ENCODE assay signal across 1 cellular context in genomic region chr16:71567931-71568330, GRCh38.
TF ChIP-seq lines count a peak whose summit lies in the region.

No MANE protein-coding gene starts in this region.

TF ChIP-seq in HepG2, 621 proteins besides CTCF, POLR2A, EP300 and RAD21:
- TF ChIP-seq ZNF333 (CRISPR knock-in tag; IDR thresholded peaks at IDR 0.05; ENCODE audit: borderline replicate concordance) (0 out of 2 replicates have a peak, but pooled peaks have one; percentile 36), ESRRA (CRISPR knock-in tag; IDR thresholded peaks at IDR 0.05; ENCODE audit: low read depth) (no peak), NFIB (CRISPR knock-in tag; IDR thresholded peaks at IDR 0.05; ENCODE audit: borderline replicate concordance) (no peak), ZNF235 (CRISPR knock-in tag; IDR thresholded peaks at IDR 0.05; ENCODE audit: borderline replicate concordance) (peak; percentile 51; the same call in 1 of the 2 replicates), IRF9 (CRISPR knock-in tag; IDR thresholded peaks at IDR 0.05; ENCODE audit: borderline replicate concordance) (no peak), TRAFD1 (CRISPR knock-in tag; IDR thresholded peaks at IDR 0.05; ENCODE audit: borderline replicate concordance) (no peak), SATB2 (CRISPR knock-in tag; IDR thresholded peaks at IDR 0.05) (no peak)
